In the genomic region with DNA sequence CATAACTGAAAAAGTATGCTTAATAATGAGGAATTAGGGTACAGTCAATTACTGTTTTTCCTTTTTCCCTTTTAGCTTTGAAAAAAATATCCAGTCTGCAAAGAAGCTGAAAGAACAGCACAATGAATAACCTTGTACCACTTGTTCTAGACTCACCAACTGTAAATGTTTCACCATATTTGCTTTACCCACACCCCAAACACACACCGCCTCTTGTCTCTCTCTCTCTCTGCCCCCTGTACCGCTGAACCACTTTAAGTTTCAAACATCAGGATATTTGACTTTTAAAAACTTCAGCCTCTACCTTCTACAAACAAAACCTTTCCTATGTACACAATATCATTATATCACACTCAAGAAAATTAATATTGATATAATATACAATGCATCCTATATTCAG, we compare ENCODE assay signal across 26 cellular contexts.
DNase-seq lines count a peak whose midpoint lies in the region; ATAC-seq, FAIRE-seq and TF ChIP-seq lines count a peak whose summit lies in the region.
"Had no signal": no experiment of that assay in that cellular context is flagged by ENCODE, and none has a peak within 500 bp of the region (broad histone marks: within the 10 kb centered on the region; RNA-seq: fewer than 3 reads in every experiment).

No MANE protein-coding gene starts in this region.

- H3K4me1 Mint-ChIP-seq in activated naive CD4-positive, alpha-beta T cell treated with anti-CD3 and anti-CD28 coated beads, Interleukin-2, amount 10 ng/mL, durations not matched to agents 7 days and 5 days: no peaks in the 10 kb centered on the region
- no peaks in the 10 kb centered on the region for H3K4me1 Mint-ChIP-seq in progenitor cell of endocrine pancreas (ENCODE audit: low read depth)
- H3K4me1 Mint-ChIP-seq: CD14-positive monocyte had no signal

- TF ChIP-seq EP300 in HepG2 (IDR thresholded peaks at IDR 0.05; ENCODE audit: low read depth in 2 of 2, low read length in 2 of 2): peak in 1 of 2 experiments; percentile 12; a peak in 1 of 4 replicates
- no peak for TF ChIP-seq EP300 in HepG2 (CRISPR knock-in tag; IDR thresholded peaks at IDR 0.05; ENCODE audit: borderline replicate concordance)

- BruUV-seq in HepG2 (replicated peaks; lab: Mats Ljungman, UMichigan): no TSS peak

- intact Hi-C loops in HepG2 (cut with micrococcal nuclease; ENCODE audit: unreplicated experiment) (no loop called here), right lobe of liver (cut with DNase I) (no loop called here)

- CTCF ChIA-PET in activated naive CD4-positive, alpha-beta T cell treated with anti-CD3 and anti-CD28 coated beads, Interleukin-2, amount 10 ng/mL, durations not matched to agents 7 days and 5 days (lab: Charles Lee): interaction anchor here (0.6 kb wide), 1 partner anchor 202 kb away, joined by 3 read pairs; no protein-coding TSS in a partner anchor
- CTCF ChIA-PET in HepG2 (lab: Yijun Ruan, JAX; ENCODE audit: low intra/inter-chr PET ratio, low total read pairs): no interaction called here

- peak; percentile 60 for ATAC-seq in HepG2
- ATAC-seq in right lobe of liver: no peak
- ATAC-seq: GM12878 had no signal

- no peak overlapping the region for H3K4me2 ChIP-seq in HepG2 (ENCODE audit: low read depth, low read length)
- H3K4me2 ChIP-seq: BLaER1 had no signal

- no peaks in the 10 kb centered on the region for H4K20me1 ChIP-seq in HepG2 (ENCODE audit: insufficient read depth, low read length)
- H4K20me1 ChIP-seq: BLaER1 had no signal

- H3K4me3 ChIP-seq in HepG2 (replicated peaks in 1 of 3; ENCODE audit: insufficient read depth in 1 of 3, low read depth in 2 of 3, low read length in 3 of 3): no peak overlapping the region
- no peak overlapping the region for H3K4me3 ChIP-seq in right lobe of liver
- H3K4me3 ChIP-seq in MG63: no peak overlapping the region
- H3K4me3 ChIP-seq: BLaER1, GM12878 had no signal

- H3K9ac ChIP-seq in HepG2 (ENCODE audit: insufficient read depth, low read depth, low read length): no peak overlapping the region
- H3K9ac ChIP-seq: BLaER1 had no signal

- TF ChIP-seq RAD21 in HepG2 (CRISPR knock-in tag; IDR thresholded peaks at IDR 0.05): no peak

- H3K36me3 Mint-ChIP-seq in activated naive CD4-positive, alpha-beta T cell treated with anti-CD3 and anti-CD28 coated beads, Interleukin-2, amount 10 ng/mL, durations not matched to agents 7 days and 5 days: peaks cover 23% of the 10 kb centered on the region
- H3K36me3 Mint-ChIP-seq in progenitor cell of endocrine pancreas (ENCODE audit: insufficient read depth): peaks cover 31% of the 10 kb centered on the region

- no peaks in the 10 kb centered on the region for H3K79me2 ChIP-seq in HepG2 (ENCODE audit: insufficient read depth, low read length)

- DNase-seq in activated naive CD4-positive, alpha-beta T cell treated with anti-CD3 and anti-CD28 coated beads, Interleukin-2, amount 10 ng/mL, durations not matched to agents 7 days and 5 days: no peak
- no peak for DNase-seq in activated naive CD4-positive, alpha-beta T cell (lab: John Stamatoyannopoulos, UW)
- DNase-seq in HepG2 (ENCODE audit: low spot score) (peak; percentile 39), right lobe of liver (no peak), progenitor cell of endocrine pancreas (ENCODE audit: low spot score, unreplicated experiment) (no peak), DMS79 (lab: John Stamatoyannopoulos, UW) (no peak), MG63 (no peak)
- DNase-seq: ACHN; BE2C; C1 segment of cervical spinal cord; CD4-positive, alpha-beta memory T cell; CD4-positive, CD25-positive, alpha-beta regulatory T cell; CD8-positive, alpha-beta memory T cell; COR-L47; DMS 273 treated with DMSO at 0.1 percent for 48 hours; DMS153; DMS53; DMS79 treated with DMSO at 0.1 percent for 48 hours; GF-D8 had no signal

- peaks cover 6% of the 10 kb centered on the region; the same call in 1 of the 2 replicates for H3K4me1 ChIP-seq in HepG2 (ENCODE audit: insufficient read depth, low read length)
- no peaks in the 10 kb centered on the region for H3K4me1 ChIP-seq in right lobe of liver
- H3K4me1 ChIP-seq: BLaER1 had no signal

- H3K27me3 Mint-ChIP-seq in activated naive CD4-positive, alpha-beta T cell treated with anti-CD3 and anti-CD28 coated beads, Interleukin-2, amount 10 ng/mL, durations not matched to agents 7 days and 5 days: no peaks in the 10 kb centered on the region
- no peaks in the 10 kb centered on the region for H3K27me3 Mint-ChIP-seq in progenitor cell of endocrine pancreas
- H3K27me3 Mint-ChIP-seq: CD4-positive, alpha-beta memory T cell; CD4-positive, CD25-positive, alpha-beta regulatory T cell; CD8-positive, alpha-beta memory T cell had no signal

- FAIRE-seq in HepG2 (lab: Jason Lieb, UNC): no peak
- FAIRE-seq in TTC549 (lab: Jason Lieb, UNC): peak; percentile 37
- FAIRE-seq: GM12878, GM12892, GM18507 had no signal

- H3K9me3 Mint-ChIP-seq in activated naive CD4-positive, alpha-beta T cell treated with anti-CD3 and anti-CD28 coated beads, Interleukin-2, amount 10 ng/mL, durations not matched to agents 7 days and 5 days: peaks cover 3% of the 10 kb centered on the region
- H3K9me3 Mint-ChIP-seq in progenitor cell of endocrine pancreas (ENCODE audit: low read depth): peaks cover 13% of the 10 kb centered on the region

- H2AFZ ChIP-seq in HepG2 (ENCODE audit: low read length): no peak overlapping the region

- H3K9me3 ChIP-seq in HepG2 (ENCODE audit: low read length): no peaks in the 10 kb centered on the region
- no peaks in the 10 kb centered on the region for H3K9me3 ChIP-seq in right lobe of liver
- peaks cover 14% of the 10 kb centered on the region for H3K9me3 ChIP-seq in MG63
- H3K9me3 ChIP-seq: BE2C had no signal

- WGBS in HepG2 (ENCODE audit: low lambda C conversion rate): 53% methylated on average over 2 of the region's 2 CpGs
- WGBS in right lobe of liver (ENCODE audit: insufficient coverage, low coverage, low lambda C conversion rate, missing lambda C conversion rate): 95% methylated on average over 2 of the region's 2 CpGs

- H3K36me3 ChIP-seq in HepG2 (replicated peaks in 1 of 2; ENCODE audit: control insufficient read depth in 1 of 2, insufficient read depth in 2 of 2, low read length in 2 of 2): peaks cover 0 to 14% of the 10 kb centered on the region in 2 experiments; a peak in 3 of 5 replicates
- peaks cover 0 to 4% (median 0%) of the 10 kb centered on the region in 4 donors for H3K36me3 ChIP-seq in right lobe of liver
- peaks cover 15% of the 10 kb centered on the region for H3K36me3 ChIP-seq in MG63
- H3K36me3 ChIP-seq: BE2C had no signal

- POLR2A ChIA-PET in HepG2 (lab: Yijun Ruan, JAX): no interaction called here

- H3K27ac ChIP-seq in HepG2 (ENCODE audit: extremely low read length, insufficient read depth, low read length): no peak overlapping the region
- H3K27ac ChIP-seq in right lobe of liver: no peak overlapping the region
- H3K27ac ChIP-seq: 22Rv1, BLaER1 had no signal

- H3K27ac Mint-ChIP-seq in activated naive CD4-positive, alpha-beta T cell treated with anti-CD3 and anti-CD28 coated beads, Interleukin-2, amount 10 ng/mL, durations not matched to agents 7 days and 5 days: peak overlapping the region; percentile 6
- H3K27ac Mint-ChIP-seq in progenitor cell of endocrine pancreas: peak overlapping the region; percentile 13
- H3K27ac Mint-ChIP-seq: CD14-positive monocyte; CD4-positive, CD25-positive, alpha-beta regulatory T cell had no signal

- no peak overlapping the region for H3K4me3 Mint-ChIP-seq in activated naive CD4-positive, alpha-beta T cell treated with anti-CD3 and anti-CD28 coated beads, Interleukin-2, amount 10 ng/mL, durations not matched to agents 7 days and 5 days
- no peak overlapping the region for H3K4me3 Mint-ChIP-seq in progenitor cell of endocrine pancreas (ENCODE audit: low read depth)
- H3K4me3 Mint-ChIP-seq: CD14-positive monocyte; CD4-positive, CD25-positive, alpha-beta regulatory T cell; CD8-positive, alpha-beta memory T cell had no signal

- TF ChIP-seq POLR2A in HepG2 (IDR thresholded peaks at IDR 0.05; ENCODE audit: insufficient read depth in 1 of 2, low read depth in 2 of 2, low read length in 2 of 2): no peak
- TF ChIP-seq POLR2A in right lobe of liver (IDR thresholded peaks at IDR 0.05): no peak

- in situ Hi-C loops in HepG2 (cut with HindIII; ENCODE audit: extremely low pct_ligation_motif_present, low pct_unique_long_range_greater_than_20kb): no loop called here

- H3K27me3 ChIP-seq in HepG2 (ENCODE audit: control insufficient read depth in 1 of 2, insufficient read depth in 2 of 2, low read length in 2 of 2): no peaks in the 10 kb centered on the region; a peak in 1 of 5 replicates
- H3K27me3 ChIP-seq in right lobe of liver: no peaks in the 10 kb centered on the region
- no peaks in the 10 kb centered on the region for H3K27me3 ChIP-seq in MG63
- H3K27me3 ChIP-seq: BE2C, BLaER1 had no signal

- no peak for TF ChIP-seq CTCF in HepG2 (CRISPR knock-in tag; IDR thresholded peaks at IDR 0.05)
- no peak for TF ChIP-seq CTCF in right lobe of liver (IDR thresholded peaks at IDR 0.05)
- no peak for TF ChIP-seq CTCF in progenitor cell of endocrine pancreas (IDR thresholded peaks at IDR 0.05; ENCODE audit: unreplicated experiment)

TF ChIP-seq in HepG2, 621 proteins besides CTCF, POLR2A, EP300 and RAD21 (continues in another document):
- TF ChIP-seq, protein P1, sequence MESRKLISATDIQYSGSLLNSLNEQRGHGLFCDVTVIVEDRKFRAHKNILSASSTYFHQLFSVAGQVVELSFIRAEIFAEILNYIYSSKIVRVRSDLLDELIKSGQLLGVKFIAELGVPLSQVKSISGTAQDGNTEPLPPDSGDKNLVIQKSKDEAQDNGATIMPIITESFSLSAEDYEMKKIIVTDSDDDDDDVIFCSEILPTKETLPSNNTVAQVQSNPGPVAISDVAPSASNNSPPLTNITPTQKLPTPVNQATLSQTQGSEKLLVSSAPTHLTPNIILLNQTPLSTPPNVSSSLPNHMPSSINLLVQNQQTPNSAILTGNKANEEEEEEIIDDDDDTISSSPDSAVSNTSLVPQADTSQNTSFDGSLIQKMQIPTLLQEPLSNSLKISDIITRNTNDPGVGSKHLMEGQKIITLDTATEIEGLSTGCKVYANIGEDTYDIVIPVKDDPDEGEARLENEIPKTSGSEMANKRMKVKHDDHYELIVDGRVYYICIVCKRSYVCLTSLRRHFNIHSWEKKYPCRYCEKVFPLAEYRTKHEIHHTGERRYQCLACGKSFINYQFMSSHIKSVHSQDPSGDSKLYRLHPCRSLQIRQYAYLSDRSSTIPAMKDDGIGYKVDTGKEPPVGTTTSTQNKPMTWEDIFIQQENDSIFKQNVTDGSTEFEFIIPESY (CRISPR knock-in tag; IDR thresholded peaks at IDR 0.05): peak; percentile 83
- TF ChIP-seq MYNN (CRISPR knock-in tag; IDR thresholded peaks at IDR 0.05; ENCODE audit: low read depth) (no peak), ZIK1 (CRISPR knock-in tag; IDR thresholded peaks at IDR 0.05; ENCODE audit: borderline replicate concordance, low read depth) (no peak), SOX13 (IDR thresholded peaks at IDR 0.05) (no peak), SOX13 (CRISPR knock-in tag; conservative IDR thresholded peaks at IDR 0.05 in 1 of 2, IDR thresholded peaks at IDR 0.05 in 1 of 2) (0 out of 4 replicates have a peak, but pooled peaks of 1 of the 2 experiments have one; percentile 26)
